11 cellular contexts compared by ENCODE assay signal in genomic region chr7:105261689-105262088, GRCh38.
DNase-seq lines count a peak whose midpoint lies in the region; ATAC-seq and TF ChIP-seq lines count a peak whose summit lies in the region.
"Had no signal": no experiment of that assay in that cellular context is flagged by ENCODE, and none has a peak within 500 bp of the region (broad histone marks: within the 10 kb centered on the region; RNA-seq: fewer than 3 reads in every experiment).

No MANE protein-coding gene starts in this region.

- H3K4me1 ChIP-seq in heart right ventricle, result peaks cover 0 to 39% (median 20%) of the 10 kb centered on the region in 9 donors
- H3K4me1 ChIP-seq: BE2C had no signal

- CTCF ChIA-PET in activated naive CD4-positive, alpha-beta T cell treated with anti-CD3 and anti-CD28 coated beads for 36 hours (lab: Charles Lee), result interaction anchor here (0.6 kb wide), 1 partner anchor 12 kb away, joined by 3 read pairs; no protein-coding TSS in a partner anchor

- peaks cover 0 to 5% of the 10 kb centered on the region in 2 donors for H3K9me3 Mint-ChIP-seq in stimulated activated naive B cell treated with anti-CD40 and anti-IgM and Interleukin-4, amounts not matched to agents 10 μg/mL and 1 μg/mL and 100 μg/mL, for 72 hours
- H3K9me3 Mint-ChIP-seq in activated naive CD4-positive, alpha-beta T cell treated with anti-CD3 and anti-CD28 coated beads for 36 hours, result peaks cover 11% of the 10 kb centered on the region

- no peaks in the 10 kb centered on the region for H3K27me3 Mint-ChIP-seq in stimulated activated naive B cell treated with anti-CD40 and anti-IgM and Interleukin-4, amounts not matched to agents 10 μg/mL and 1 μg/mL and 100 μg/mL, for 72 hours
- H3K27me3 Mint-ChIP-seq in activated naive CD4-positive, alpha-beta T cell treated with anti-CD3 and anti-CD28 coated beads for 36 hours (ENCODE audit: low read depth), result no peaks in the 10 kb centered on the region

- H3K27me3 ChIP-seq in heart right ventricle, result no peaks in the 10 kb centered on the region
- H3K27me3 ChIP-seq: BE2C, esophagus muscularis mucosa had no signal

- peaks cover 0 to 17% (median 0%) of the 10 kb centered on the region in 11 donors for H3K9me3 ChIP-seq in heart right ventricle

- peaks cover 30 to 75% of the 10 kb centered on the region in 2 donors for H3K4me1 Mint-ChIP-seq in stimulated activated naive B cell treated with anti-CD40 and anti-IgM and Interleukin-4, amounts not matched to agents 10 μg/mL and 1 μg/mL and 100 μg/mL, for 72 hours
- H3K4me1 Mint-ChIP-seq in activated naive CD4-positive, alpha-beta T cell treated with anti-CD3 and anti-CD28 coated beads for 36 hours (ENCODE audit: low read depth), result peaks cover 45% of the 10 kb centered on the region

- no peak for TF ChIP-seq CTCF in heart right ventricle (IDR thresholded peaks at IDR 0.05)

- H3K27ac Mint-ChIP-seq in stimulated activated naive B cell treated with anti-CD40 and anti-IgM and Interleukin-4, amounts not matched to agents 10 μg/mL and 1 μg/mL and 100 μg/mL, for 72 hours, result peak overlapping the region; percentile 38
- H3K27ac Mint-ChIP-seq in activated naive CD4-positive, alpha-beta T cell treated with anti-CD3 and anti-CD28 coated beads for 36 hours, result no peak overlapping the region

- H3K36me3 ChIP-seq in heart right ventricle, result no peaks in the 10 kb centered on the region
- H3K36me3 ChIP-seq: BE2C, esophagus muscularis mucosa had no signal

- 54 to 55% methylated on average over 2 of the region's 2 CpGs for WGBS in heart right ventricle, 2 donors

- no peak overlapping the region for H3K4me3 ChIP-seq in heart right ventricle
- H3K4me3 ChIP-seq: esophagus muscularis mucosa had no signal

- ATAC-seq in heart right ventricle (peak in 5 of 8 donors; percentile 11 to 55 (median 35)), Right ventricle myocardium superior (ENCODE audit: poor library complexity) (no peak), HG03442 (IDR thresholded peaks at IDR 0.05; ENCODE audit: unreplicated experiment) (no peak)
- peak; percentile 72 to 78 for ATAC-seq in stimulated activated naive B cell treated with anti-CD40 and anti-IgM and Interleukin-4, amounts not matched to agents 10 μg/mL and 1 μg/mL and 100 μg/mL, for 72 hours (replicated peaks)

- DNase-seq in heart right ventricle (no peak), Right ventricle myocardium superior (no peak), NCI-H510A treated with DMSO at 0.1 percent for 48 hours (lab: John Stamatoyannopoulos, UW) (peak; percentile 59), epithelial cell of prostate (ENCODE audit: low read depth, low spot score) (no peak)
- DNase-seq in stimulated activated naive B cell treated with anti-CD40 and anti-IgM and Interleukin-4, amounts not matched to agents 10 μg/mL and 1 μg/mL and 100 μg/mL, for 72 hours, result no peak
- no peak for DNase-seq in activated naive CD4-positive, alpha-beta T cell treated with anti-CD3 and anti-CD28 coated beads for 36 hours
- DNase-seq in activated naive CD4-positive, alpha-beta T cell treated with anti-CD3 and anti-CD28 coated beads, Interleukin-2, amount 50 U/mL, for 16 hours, result no peak
- DNase-seq: amygdala, BE2C had no signal

- peaks cover 14% of the 10 kb centered on the region in 2 donors for H3K36me3 Mint-ChIP-seq in stimulated activated naive B cell treated with anti-CD40 and anti-IgM and Interleukin-4, amounts not matched to agents 10 μg/mL and 1 μg/mL and 100 μg/mL, for 72 hours
- H3K36me3 Mint-ChIP-seq in activated naive CD4-positive, alpha-beta T cell treated with anti-CD3 and anti-CD28 coated beads for 36 hours (ENCODE audit: low read depth), result peaks cover 11% of the 10 kb centered on the region

- intact Hi-C loops in heart right ventricle (cut with DNase I), result loop anchor here in 2 of 10 donors (10.0 kb wide), 2 partner anchors 97 to 123 kb away; partner anchors contain the start of gene SRPK2 (in 1 of the 2)
- intact Hi-C loops in Right ventricle myocardium superior (cut with DNase I), result no loop called here
- intact Hi-C loops in activated naive CD4-positive, alpha-beta T cell treated with anti-CD3 and anti-CD28 coated beads for 36 hours (cut with micrococcal nuclease), result no loop called here

- H3K27ac ChIP-seq in heart right ventricle (no peak overlapping the region), epithelial cell of prostate (peak overlapping the region; percentile 18)
- H3K27ac ChIP-seq: esophagus muscularis mucosa had no signal

- H3K4me3 Mint-ChIP-seq in stimulated activated naive B cell treated with anti-CD40 and anti-IgM and Interleukin-4, amounts not matched to agents 10 μg/mL and 1 μg/mL and 100 μg/mL, for 72 hours, result no peak overlapping the region
- H3K4me3 Mint-ChIP-seq in activated naive CD4-positive, alpha-beta T cell treated with anti-CD3 and anti-CD28 coated beads for 36 hours, result no peak overlapping the region

Comparison
In these comparisons a context has a peak if more than half of its experiments do, and no peak if none do; other contexts are left out.
1. ATAC-seq: peak in heart right ventricle (5 of 8) and stimulated activated naive B cell treated with anti-CD40 and anti-IgM and Interleukin-4, amounts not matched to agents 10 μg/mL and 1 μg/mL and 100 μg/mL, for 72 hours (2 of 2); none in Right ventricle myocardium superior (single experiment) and HG03442 (single experiment).